31 cellular contexts compared by ENCODE assay signal in genomic region chr7:5436003-5436678, GRCh38.
"Had no signal": no experiment of that assay in that cellular context is flagged by ENCODE, and none has a peak within 500 bp of the region (broad histone marks: within the 10 kb centered on the region; RNA-seq: fewer than 3 reads in every experiment).

No MANE protein-coding gene starts in this region.

- H3K9me3 ChIP-seq: psoas muscle, tibial artery had no signal

- H3K27ac ChIP-seq: epithelial cell of prostate, esophagus squamous epithelium, gastroesophageal sphincter, hepatocyte, left ventricle myocardium inferior, neural progenitor cell, parathyroid adenoma, psoas muscle, suprapubic skin, tibial artery had no signal

- DNase-seq: activated CD4-positive, alpha-beta T cell treated with anti-CD3 and anti-CD28 coated beads for 1 hour; activated CD4-positive, alpha-beta T cell treated with anti-CD3 and anti-CD28 coated beads, Interleukin-2, amount 10 ng/mL, durations not matched to agents 7 days and 5 days; activated CD8-positive, alpha-beta memory T cell treated with anti-CD3 and anti-CD28 coated beads, Interleukin-2, amount 10 ng/mL, durations not matched to agents 7 days and 5 days; activated CD8-positive, alpha-beta T cell treated with anti-CD3 and anti-CD28 coated beads, Interleukin-2, amount 10 ng/mL, durations not matched to agents 7 days and 5 days; activated naive CD4-positive, alpha-beta T cell; activated T-cell treated with anti-CD3 and anti-CD28 coated beads, Interleukin-2, amount 50 U/mL, for 48 hours; dermis blood vessel endothelial cell; effector CD4-positive, alpha-beta T cell; esophagus squamous epithelium; islet precursor cell; left ventricle myocardium inferior; natural killer cell; occipital lobe; psoas muscle; stimulated activated CD4-positive, alpha-beta T cell treated with anti-CD3 and anti-CD28 coated beads, Interleukin-1b, Interleukin-23, amount 100 ng/mL, for 48 hours; stimulated activated CD4-positive, alpha-beta T cell treated with anti-CD3 and anti-CD28 coated beads, Interleukin-4, amount 100 ng/mL, for 4 hours; stimulated activated naive CD4-positive, alpha-beta T cell; T-helper 9 cell; tibial artery had no signal

- H3K4me1 ChIP-seq: neural progenitor cell, tibial artery had no signal

- H3K36me3 Mint-ChIP-seq: activated CD8-positive, alpha-beta memory T cell treated with anti-CD3 and anti-CD28 coated beads, Interleukin-2, amount 10 ng/mL, durations not matched to agents 7 days and 5 days; natural killer cell had no signal

- H3K27me3 ChIP-seq: esophagus squamous epithelium, gastroesophageal sphincter, hepatocyte, suprapubic skin, tibial artery had no signal

- H3K27ac Mint-ChIP-seq: activated CD4-positive, alpha-beta T cell treated with anti-CD3 and anti-CD28 coated beads, Interleukin-2, amount 10 ng/mL, durations not matched to agents 7 days and 5 days; activated CD8-positive, alpha-beta memory T cell treated with anti-CD3 and anti-CD28 coated beads, Interleukin-2, amount 10 ng/mL, durations not matched to agents 7 days and 5 days; activated CD8-positive, alpha-beta T cell treated with anti-CD3 and anti-CD28 coated beads, Interleukin-2, amount 10 ng/mL, durations not matched to agents 7 days and 5 days; activated T-helper 2 cell treated with anti-CD3 and anti-CD28 coated beads, Interferon-gamma antibody, Interleukin-2, Interleukin-4, amounts not matched to agents 10 μg/mL and 5 μg/mL and 100 μg/mL, durations not matched to agents 14 hours and 24 hours and 36 hours; memory B cell; natural killer cell; T-helper 1 cell treated with Interleukin-12 subunit alpha and Interleukin-12 subunit beta and Interleukin-4 antibody, amounts not matched to agents 30 μg/mL and 1 μg/mL, for 36 hours had no signal

- H3K4me2 ChIP-seq: hepatocyte, neural progenitor cell, smooth muscle cell had no signal

- H3K4me3 Mint-ChIP-seq: activated CD4-positive, alpha-beta T cell treated with anti-CD3 and anti-CD28 coated beads, Interleukin-2, amount 10 ng/mL, durations not matched to agents 7 days and 5 days; activated CD8-positive, alpha-beta memory T cell treated with anti-CD3 and anti-CD28 coated beads, Interleukin-2, amount 10 ng/mL, durations not matched to agents 7 days and 5 days; activated CD8-positive, alpha-beta T cell treated with anti-CD3 and anti-CD28 coated beads, Interleukin-2, amount 10 ng/mL, durations not matched to agents 7 days and 5 days; central memory CD8-positive, alpha-beta T cell; memory B cell; natural killer cell; neural progenitor cell; T-helper 1 cell treated with Interleukin-12 subunit alpha and Interleukin-12 subunit beta and Interleukin-4 antibody, amounts not matched to agents 30 μg/mL and 1 μg/mL, for 36 hours had no signal

- H2AFZ ChIP-seq: hepatocyte, neural progenitor cell, parathyroid adenoma had no signal

- H3K36me3 ChIP-seq: neural progenitor cell had no signal

- H3K9me3 Mint-ChIP-seq: activated naive CD4-positive, alpha-beta T cell treated with anti-CD3 and anti-CD28 coated beads, Interleukin-2, amount 50 U/mL, for 72 hours; central memory CD8-positive, alpha-beta T cell; natural killer cell had no signal

- H3K4me3 ChIP-seq: esophagus squamous epithelium, gastroesophageal sphincter, hepatocyte, left ventricle myocardium inferior, neural progenitor cell, psoas muscle, smooth muscle cell, suprapubic skin, tibial artery had no signal

- H3K4me1 Mint-ChIP-seq: activated CD4-positive, alpha-beta T cell treated with anti-CD3 and anti-CD28 coated beads, Interleukin-2, amount 10 ng/mL, durations not matched to agents 7 days and 5 days; activated CD8-positive, alpha-beta memory T cell treated with anti-CD3 and anti-CD28 coated beads, Interleukin-2, amount 10 ng/mL, durations not matched to agents 7 days and 5 days; central memory CD8-positive, alpha-beta T cell; natural killer cell had no signal

- ATAC-seq: activated CD8-positive, alpha-beta memory T cell treated with anti-CD3 and anti-CD28 coated beads, Interleukin-2, amount 10 ng/mL, durations not matched to agents 7 days and 5 days; activated CD8-positive, alpha-beta T cell treated with anti-CD3 and anti-CD28 coated beads, Interleukin-2, amount 10 ng/mL, durations not matched to agents 7 days and 5 days; activated naive CD4-positive, alpha-beta T cell treated with anti-CD3 and anti-CD28 coated beads, Interleukin-2, amount 50 U/mL, for 72 hours; gastroesophageal sphincter; natural killer cell; psoas muscle had no signal

- H3K9ac ChIP-seq: neural progenitor cell, parathyroid adenoma had no signal
